16 cellular contexts compared by ENCODE assay signal in genomic region chr14:101188571-101188915, GRCh38.
DNase-seq lines count a peak whose midpoint lies in the region; TF ChIP-seq lines count a peak whose summit lies in the region.
"Had no signal": no experiment of that assay in that cellular context is flagged by ENCODE, and none has a peak within 500 bp of the region (broad histone marks: within the 10 kb centered on the region; RNA-seq: fewer than 3 reads in every experiment).

No MANE protein-coding gene starts in this region.

- H2BK15ac ChIP-seq in neuronal stem cell (ENCODE audit: low read length) = peak overlapping the region; percentile 16

- H3K4me1 ChIP-seq in BLaER1 (peaks cover 79% of the 10 kb centered on the region), esophagus muscularis mucosa (no peaks in the 10 kb centered on the region), neuronal stem cell (ENCODE audit: control insufficient read depth in 2 of 2, insufficient read depth in 1 of 2, low read depth in 1 of 2, low read length in 2 of 2) (peaks cover 23 to 25% of the 10 kb centered on the region in 2 donors), Peyer's patch (no peaks in the 10 kb centered on the region), SJCRH30 (no peaks in the 10 kb centered on the region)

- no peak overlapping the region for H3K18ac ChIP-seq in neuronal stem cell (ENCODE audit: low read length)

- H3K4ac ChIP-seq in neuronal stem cell (ENCODE audit: low read length) = no peak overlapping the region

- H3K36me3 Mint-ChIP-seq in activated naive CD4-positive, alpha-beta T cell treated with anti-CD3 and anti-CD28 coated beads for 36 hours (ENCODE audit: low read depth) = no peaks in the 10 kb centered on the region
- no peaks in the 10 kb centered on the region for H3K36me3 Mint-ChIP-seq in progenitor cell of endocrine pancreas (ENCODE audit: insufficient read depth)
- H3K36me3 Mint-ChIP-seq: CD8-positive, alpha-beta T cell had no signal

- peak; percentile 2 for DNase-seq in GM10248 (ENCODE audit: extremely low spot score)
- peak; percentile 87 for DNase-seq in esophagus muscularis mucosa (ENCODE audit: extremely low spot score)
- DNase-seq in neuronal stem cell (ENCODE audit: low spot score) = no peak
- DNase-seq in activated naive CD4-positive, alpha-beta T cell treated with anti-CD3 and anti-CD28 coated beads for 36 hours = no peak
- DNase-seq in Peyer's patch = no peak
- DNase-seq in progenitor cell of endocrine pancreas (ENCODE audit: low spot score, unreplicated experiment) = no peak
- no peak for DNase-seq in SJCRH30
- DNase-seq: ACHN, COR-L47, DMS53, HCEC 1CT, HFFc6 had no signal

- H3K4me3 Mint-ChIP-seq in activated naive CD4-positive, alpha-beta T cell treated with anti-CD3 and anti-CD28 coated beads for 36 hours = no peak overlapping the region
- no peak overlapping the region for H3K4me3 Mint-ChIP-seq in progenitor cell of endocrine pancreas (ENCODE audit: low read depth)
- H3K4me3 Mint-ChIP-seq: CD8-positive, alpha-beta T cell; HFFc6 had no signal

- TF ChIP-seq EP300 in esophagus muscularis mucosa (IDR thresholded peaks at IDR 0.05) = no peak

- H3K9me3 ChIP-seq in BLaER1 (no peaks in the 10 kb centered on the region), esophagus muscularis mucosa (no peaks in the 10 kb centered on the region), neuronal stem cell (replicated peaks in 1 of 2; ENCODE audit: control insufficient read depth in 2 of 2, insufficient read depth in 1 of 2, low read depth in 1 of 2, low read length in 2 of 2) (no peaks in the 10 kb centered on the region), Peyer's patch (no peaks in the 10 kb centered on the region), SJCRH30 (replicated peaks) (no peaks in the 10 kb centered on the region)

- H4K20me1 ChIP-seq in BLaER1 = no peaks in the 10 kb centered on the region

- H3K36me3 ChIP-seq in BLaER1 (no peaks in the 10 kb centered on the region), esophagus muscularis mucosa (no peaks in the 10 kb centered on the region), neuronal stem cell (replicated peaks in 1 of 2; ENCODE audit: control insufficient read depth in 2 of 2, insufficient read depth in 2 of 2, low read length in 2 of 2) (no peaks in the 10 kb centered on the region), Peyer's patch (no peaks in the 10 kb centered on the region), SJCRH30 (no peaks in the 10 kb centered on the region)

- H4K8ac ChIP-seq in neuronal stem cell (ENCODE audit: low read depth, low read length) = no peak overlapping the region

- peak overlapping the region; percentile 10 for H2AK5ac ChIP-seq in neuronal stem cell (ENCODE audit: low read depth, low read length)

- peak overlapping the region; percentile 69 for H3K4me2 ChIP-seq in BLaER1
- no peak overlapping the region for H3K4me2 ChIP-seq in neuronal stem cell (ENCODE audit: insufficient read depth, low read length, poor library complexity, severe bottlenecking)

- H3K27me3 ChIP-seq in BLaER1 = no peaks in the 10 kb centered on the region
- H3K27me3 ChIP-seq in esophagus muscularis mucosa = peaks cover 0 to 1% (median 0%) of the 10 kb centered on the region in 4 donors
- H3K27me3 ChIP-seq in neuronal stem cell (ENCODE audit: control insufficient read depth in 3 of 3, insufficient read depth in 3 of 3, low read depth in 1 of 3, low read length in 3 of 3) = no peaks in the 10 kb centered on the region
- no peaks in the 10 kb centered on the region for H3K27me3 ChIP-seq in Peyer's patch
- peaks cover 5% of the 10 kb centered on the region for H3K27me3 ChIP-seq in SJCRH30

- no peak overlapping the region for H2BK120ac ChIP-seq in neuronal stem cell (ENCODE audit: low read depth, low read length)

- POLR2A ChIA-PET in GM10248 (lab: Yijun Ruan, JAX) = no interaction called here

- no peaks in the 10 kb centered on the region for H3K79me1 ChIP-seq in neuronal stem cell (ENCODE audit: low read depth, low read length)

- H3K23ac ChIP-seq in neuronal stem cell (ENCODE audit: low read depth, low read length, poor library complexity) = no peak overlapping the region

- intact Hi-C loops in esophagus muscularis mucosa (cut with DNase I) = no loop called here
- intact Hi-C loops in activated naive CD4-positive, alpha-beta T cell treated with anti-CD3 and anti-CD28 coated beads for 36 hours (cut with micrococcal nuclease) = no loop called here

- no peaks in the 10 kb centered on the region for H3K4me1 Mint-ChIP-seq in activated naive CD4-positive, alpha-beta T cell treated with anti-CD3 and anti-CD28 coated beads for 36 hours (ENCODE audit: low read depth)
- no peaks in the 10 kb centered on the region for H3K4me1 Mint-ChIP-seq in progenitor cell of endocrine pancreas (ENCODE audit: low read depth)

- CTCF ChIA-PET in GM10248 (lab: Yijun Ruan, JAX) = no interaction called here
- CTCF ChIA-PET in activated naive CD4-positive, alpha-beta T cell treated with anti-CD3 and anti-CD28 coated beads for 36 hours (lab: Charles Lee) = no interaction called here

- H4K91ac ChIP-seq in neuronal stem cell (ENCODE audit: low read depth, low read length, poor library complexity) = no peak overlapping the region

- H3K4me3 ChIP-seq in BLaER1 (no peak overlapping the region), esophagus muscularis mucosa (no peak overlapping the region), neuronal stem cell (ENCODE audit: low read length in 2 of 2) (no peak overlapping the region), Peyer's patch (no peak overlapping the region), SJCRH30 (no peak overlapping the region)
- H3K4me3 ChIP-seq: GM12878 had no signal

- H2BK12ac ChIP-seq in neuronal stem cell (ENCODE audit: low read length) = no peak overlapping the region

- TF ChIP-seq CTCF in GM10248 (IDR thresholded peaks at IDR 0.05; ENCODE audit: control extremely low read depth, extremely low read depth, low read depth, missing control alignments) = no peak
- TF ChIP-seq CTCF in esophagus muscularis mucosa (IDR thresholded peaks at IDR 0.05) = no peak
- no peak for TF ChIP-seq CTCF in Peyer's patch (IDR thresholded peaks at IDR 0.05)
- TF ChIP-seq CTCF in progenitor cell of endocrine pancreas (IDR thresholded peaks at IDR 0.05; ENCODE audit: unreplicated experiment) = no peak

- H2BK5ac ChIP-seq in neuronal stem cell (ENCODE audit: low read length) = no peak overlapping the region

- 79% methylated on average over 7 of the region's 7 CpGs for WGBS in esophagus muscularis mucosa
- no CpG with 5 or more reads among the region's 7 CpGs for WGBS in neuronal stem cell (ENCODE audit: extremely low coverage in 2 of 2, insufficient read length in 2 of 2, insufficient replicate concordance in 1 of 2), 2 donors

- no peak overlapping the region for H3K14ac ChIP-seq in neuronal stem cell (ENCODE audit: low read length)

- H3K9ac ChIP-seq in BLaER1 (peak overlapping the region; percentile 41; the same call in 1 of the 2 replicates), neuronal stem cell (ENCODE audit: low read depth, low read length, poor library complexity) (no peak overlapping the region)

- H3K27me3 Mint-ChIP-seq in activated naive CD4-positive, alpha-beta T cell treated with anti-CD3 and anti-CD28 coated beads for 36 hours (ENCODE audit: low read depth) = no peaks in the 10 kb centered on the region
- peaks cover 41% of the 10 kb centered on the region for H3K27me3 Mint-ChIP-seq in progenitor cell of endocrine pancreas

- TF ChIP-seq POLR2A in esophagus muscularis mucosa (IDR thresholded peaks at IDR 0.05; ENCODE audit: low read depth) = no peak
- TF ChIP-seq POLR2A in Peyer's patch (IDR thresholded peaks at IDR 0.05) = no peak

- H3K9me3 Mint-ChIP-seq in activated naive CD4-positive, alpha-beta T cell treated with anti-CD3 and anti-CD28 coated beads for 36 hours = no peaks in the 10 kb centered on the region
- no peaks in the 10 kb centered on the region for H3K9me3 Mint-ChIP-seq in progenitor cell of endocrine pancreas (ENCODE audit: low read depth)
- H3K9me3 Mint-ChIP-seq: CD8-positive, alpha-beta T cell; HFFc6 had no signal

- peak overlapping the region; percentile 64 for H3K27ac ChIP-seq in BLaER1
- no peak overlapping the region for H3K27ac ChIP-seq in esophagus muscularis mucosa (replicated peaks in 1 of 4)
- H3K27ac ChIP-seq in neuronal stem cell (replicated peaks; ENCODE audit: low read length) = no peak overlapping the region
- H3K27ac ChIP-seq in Peyer's patch = no peak overlapping the region
- no peak overlapping the region for H3K27ac ChIP-seq in SJCRH30
- H3K27ac ChIP-seq: C4-2B had no signal

- H2AFZ ChIP-seq in neuronal stem cell (ENCODE audit: low read length) = no peak overlapping the region

- H3K27ac Mint-ChIP-seq in activated naive CD4-positive, alpha-beta T cell treated with anti-CD3 and anti-CD28 coated beads for 36 hours = no peak overlapping the region
- no peak overlapping the region for H3K27ac Mint-ChIP-seq in progenitor cell of endocrine pancreas
- H3K27ac Mint-ChIP-seq: CD8-positive, alpha-beta T cell; HFFc6 had no signal

Comparison
In these comparisons a context has a peak if more than half of its experiments do, and no peak if none do; other contexts are left out.
1. DNase-seq: peak in GM10248 (single experiment) and esophagus muscularis mucosa (single experiment); none in neuronal stem cell (single experiment), activated naive CD4-positive, alpha-beta T cell treated with anti-CD3 and anti-CD28 coated beads for 36 hours (single experiment), Peyer's patch (0 of 3), progenitor cell of endocrine pancreas (single experiment) and SJCRH30 (0 of 2).